8 cellular contexts compared by ENCODE assay signal in genomic region chr2:105744091-105744908, GRCh38. TPM values are rescaled to one million over a fixed set of nuclear protein-coding genes. Genes with fewer than 3 reads are reported as not detected.
DNase-seq lines count a peak whose midpoint lies in the region; ATAC-seq and TF ChIP-seq lines count a peak whose summit lies in the region.

No MANE protein-coding gene starts in this region.

- no peak overlapping the region for H3K27ac ChIP-seq in iPS-18a (ENCODE audit: low read length)
- peak overlapping the region; percentile 53 to 94 (median 89) for H3K27ac ChIP-seq in skin epidermis

- H3K4me1 ChIP-seq in iPS-18a (ENCODE audit: control insufficient read depth, low read depth, low read length) = peaks cover 28% of the 10 kb centered on the region

- peaks cover 47% of the 10 kb centered on the region for H3K4me1 Mint-ChIP-seq in brain

- peaks cover 26% of the 10 kb centered on the region for H3K27me3 Mint-ChIP-seq in brain

- no peak for TF ChIP-seq RAD21 in Ishikawa (IDR thresholded peaks at IDR 0.05; ENCODE audit: low read depth)

- H3K9ac ChIP-seq in iPS-18a (ENCODE audit: low read length) = peak overlapping the region; percentile 26

- H3K4me3 ChIP-seq in GM06990 (replicated peaks; ENCODE audit: low read depth, low read length) (peak overlapping the region; percentile 67), iPS-18a (ENCODE audit: low read length) (peak overlapping the region; percentile 62), skin epidermis (peak overlapping the region; percentile 56 to 98 (median 62))

- H3K36me3 Mint-ChIP-seq in brain = peaks cover 23% of the 10 kb centered on the region

- TF ChIP-seq CTCF in GM06990 (IDR thresholded peaks at IDR 0.05; ENCODE audit: insufficient read depth, low read length, poor library complexity, severe bottlenecking) = no peak
- TF ChIP-seq CTCF in brain (conservative IDR thresholded peaks at IDR 0.05) = no peak

- H3K9me3 Mint-ChIP-seq in brain = peaks cover 0 to 8% (median 0%) of the 10 kb centered on the region in 5 experiments

- H3K4me3 Mint-ChIP-seq in brain = peak overlapping the region; percentile 83 to 94 (median 87)

- DNase-seq in GM06990 (ENCODE audit: extremely low read depth, insufficient read length) = peak; percentile 74
- DNase-seq in T-helper 1 cell = peak; percentile 53 to 77 (median 58)
- no peak for DNase-seq in cortex of kidney (lab: John Stamatoyannopoulos, UW)

- H3K27me3 ChIP-seq in GM06990 (replicated peaks; ENCODE audit: control insufficient read depth, insufficient read depth, low read length) (no peaks in the 10 kb centered on the region), iPS-18a (ENCODE audit: control insufficient read depth, insufficient read depth, low read length) (peaks cover 10% of the 10 kb centered on the region)

- peak; percentile 56 for ATAC-seq in GM21619 (IDR thresholded peaks at IDR 0.05; ENCODE audit: unreplicated experiment)

- TF ChIP-seq EP300 in Ishikawa (IDR thresholded peaks at IDR 0.05; ENCODE audit: borderline replicate concordance) = no peak

- H3K9me3 ChIP-seq in iPS-18a (ENCODE audit: control insufficient read depth, low read depth, low read length) = no peaks in the 10 kb centered on the region

- H3K27ac Mint-ChIP-seq in brain = peak overlapping the region; percentile 77 to 94 (median 89)

- no peaks in the 10 kb centered on the region for H3K36me3 ChIP-seq in GM06990 (ENCODE audit: control insufficient read depth, insufficient read depth, low read length)
- no peaks in the 10 kb centered on the region for H3K36me3 ChIP-seq in iPS-18a (ENCODE audit: control insufficient read depth, low read depth, low read length)

TF ChIP-seq in Ishikawa, 13 proteins besides CTCF, POLR2A, EP300 and RAD21:
- TF ChIP-seq ZBTB7A (IDR thresholded peaks at IDR 0.05; ENCODE audit: low read depth) (0 out of 2 replicates have a peak, but pooled peaks have one; percentile 48), CREB1 (IDR thresholded peaks at IDR 0.05; ENCODE audit: low read depth) (no peak)

RNA-seq across cellular contexts. Expression of gene NCK2, which starts 0.4 kb away (rescaled TPM):
- polyA plus RNA-seq in brain (ENCODE audit: insufficient read depth, low read depth, low replicate concordance) = 52.0 TPM
